13 cellular contexts compared by ENCODE assay signal in the genomic region with DNA sequence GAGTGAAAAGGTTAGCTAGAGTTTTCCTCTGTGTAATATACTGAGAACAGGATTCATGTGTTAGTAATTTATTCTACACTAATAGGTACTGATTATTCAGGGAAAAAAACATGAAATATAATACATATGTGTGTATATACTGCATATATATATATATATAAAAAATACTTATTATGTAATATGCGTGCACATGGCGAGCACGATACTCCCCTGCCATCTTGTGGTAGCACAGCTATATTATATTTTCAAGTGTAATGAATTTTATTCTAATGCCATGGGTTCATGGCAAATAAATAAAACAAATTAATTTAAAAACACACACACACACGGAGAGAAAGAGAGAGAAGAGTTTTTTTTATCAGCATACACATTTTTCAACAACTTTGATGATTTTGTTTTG.
DNase-seq lines count a peak whose midpoint lies in the region; ATAC-seq, FAIRE-seq and TF ChIP-seq lines count a peak whose summit lies in the region.
"Had no signal": no experiment of that assay in that cellular context is flagged by ENCODE, and none has a peak within 500 bp of the region (broad histone marks: within the 10 kb centered on the region; RNA-seq: fewer than 3 reads in every experiment).

No MANE protein-coding gene starts in this region.

- no TSS peak for BruUV-seq in A673 (replicated peaks; lab: Mats Ljungman, UMichigan)

- H3K36me3 ChIP-seq in A673 (ENCODE audit: insufficient read depth, low read length, poor library complexity, severe bottlenecking) (no peaks in the 10 kb centered on the region), SK-N-MC (ENCODE audit: insufficient read depth, low read length) (no peaks in the 10 kb centered on the region)
- H3K36me3 ChIP-seq: neutrophil, uterus had no signal

- no peaks in the 10 kb centered on the region for H3K27me3 ChIP-seq in A673 (replicated peaks; ENCODE audit: insufficient read depth, low read depth, low read length, poor library complexity)
- no peaks in the 10 kb centered on the region for H3K27me3 ChIP-seq in foreskin keratinocyte
- H3K27me3 ChIP-seq: uterus had no signal

- H3K4me3 ChIP-seq in A673 (ENCODE audit: low read depth, low read length, poor library complexity, severe bottlenecking), result no peak overlapping the region
- H3K4me3 ChIP-seq in SK-N-MC, result no peak overlapping the region
- H3K4me3 ChIP-seq: uterus had no signal

- ATAC-seq in foreskin keratinocyte, result no peak
- no peak for ATAC-seq in HG03108 (IDR thresholded peaks at IDR 0.05; ENCODE audit: unreplicated experiment)
- ATAC-seq in GM21381 (IDR thresholded peaks at IDR 0.05; ENCODE audit: unreplicated experiment), result no peak

- H3K27ac ChIP-seq in A673 (ENCODE audit: low read depth, low read length, poor library complexity, severe bottlenecking), result no peak overlapping the region
- no peak overlapping the region for H3K27ac ChIP-seq in SK-N-MC
- H3K27ac ChIP-seq in foreskin keratinocyte, result no peak overlapping the region
- H3K27ac ChIP-seq: neutrophil, uterus had no signal

- H3K9ac ChIP-seq in SK-N-MC (ENCODE audit: insufficient read length), result no peak overlapping the region

- intact Hi-C loops in A673 (cut with micrococcal nuclease; ENCODE audit: unreplicated experiment), result no loop called here

- FAIRE-seq in G401.6 (lab: Jason Lieb, UNC), result peak; percentile 48

- POLR2A ChIA-PET in A673 (lab: Charles Lee; ENCODE audit: low non-redundant PET), result no interaction called here

- DNase-seq in A673 (ENCODE audit: low spot score) (no peak), SK-N-MC (ENCODE audit: low read depth, low spot score) (peak; percentile 39), foreskin keratinocyte (no peak), NCI-H2107 treated with DMSO at 0.1 percent for 48 hours (lab: John Stamatoyannopoulos, UW; ENCODE audit: unreplicated experiment) (no peak)
- DNase-seq in effector CD8-positive, alpha-beta T cell (lab: John Stamatoyannopoulos, UW), result no peak
- DNase-seq: activated CD4-positive, alpha-beta T cell treated with anti-CD3 and anti-CD28 coated beads, Interleukin-2, amount 50 U/mL, for 48 hours; GF-D8; KG1; uterus had no signal

- H3K9me3 ChIP-seq in A673 (ENCODE audit: low read depth, low read length, poor library complexity, severe bottlenecking) (no peaks in the 10 kb centered on the region), SK-N-MC (ENCODE audit: low read depth, low read length) (no peaks in the 10 kb centered on the region)
- H3K9me3 ChIP-seq: neutrophil, uterus had no signal

- H3K4me1 ChIP-seq in A673 (ENCODE audit: insufficient read depth, low read length, poor library complexity, severe bottlenecking) (no peaks in the 10 kb centered on the region), foreskin keratinocyte (no peaks in the 10 kb centered on the region)
- H3K4me1 ChIP-seq: uterus had no signal

- CTCF ChIA-PET in A673 (lab: Charles Lee), result interaction anchor here (0.6 to 1.1 kb wide), 3 partner anchors 1061 to 1917 kb away, joined by 3 to 5 read pairs (median 4); no protein-coding TSS in a partner anchor

- peak; percentile 47 for TF ChIP-seq CTCF in A673 (conservative IDR thresholded peaks at IDR 0.05; ENCODE audit: low read depth, low read length)
- peak; percentile 69 for TF ChIP-seq CTCF in foreskin keratinocyte (conservative IDR thresholded peaks at IDR 0.05)
